Comparison of ENCODE assay signal across 1 cellular context in the genomic region with DNA sequence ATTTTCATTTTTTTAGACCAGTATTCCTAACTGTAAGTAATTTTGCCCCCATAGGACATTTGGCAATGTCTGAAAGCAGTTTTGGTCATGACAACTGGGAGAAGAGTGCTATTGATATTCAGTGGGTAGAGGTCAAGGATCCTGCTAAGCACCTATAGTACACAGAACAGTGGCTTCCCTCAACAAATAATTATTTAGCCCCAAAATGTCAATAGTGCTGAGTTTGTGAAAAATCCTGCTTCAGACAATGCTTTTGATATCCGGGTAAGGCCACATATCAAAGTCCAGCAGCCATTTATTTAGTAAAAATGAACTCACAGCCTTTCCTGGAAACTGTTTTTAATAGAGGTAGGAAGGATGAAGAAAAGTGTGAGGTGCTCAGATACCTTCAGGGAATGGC.
TF ChIP-seq lines count a peak whose summit lies in the region.

No MANE protein-coding gene starts in this region.

TF ChIP-seq in HepG2, 621 proteins besides CTCF, POLR2A, EP300 and RAD21 (continued from another document):
- TF ChIP-seq, protein P1, sequence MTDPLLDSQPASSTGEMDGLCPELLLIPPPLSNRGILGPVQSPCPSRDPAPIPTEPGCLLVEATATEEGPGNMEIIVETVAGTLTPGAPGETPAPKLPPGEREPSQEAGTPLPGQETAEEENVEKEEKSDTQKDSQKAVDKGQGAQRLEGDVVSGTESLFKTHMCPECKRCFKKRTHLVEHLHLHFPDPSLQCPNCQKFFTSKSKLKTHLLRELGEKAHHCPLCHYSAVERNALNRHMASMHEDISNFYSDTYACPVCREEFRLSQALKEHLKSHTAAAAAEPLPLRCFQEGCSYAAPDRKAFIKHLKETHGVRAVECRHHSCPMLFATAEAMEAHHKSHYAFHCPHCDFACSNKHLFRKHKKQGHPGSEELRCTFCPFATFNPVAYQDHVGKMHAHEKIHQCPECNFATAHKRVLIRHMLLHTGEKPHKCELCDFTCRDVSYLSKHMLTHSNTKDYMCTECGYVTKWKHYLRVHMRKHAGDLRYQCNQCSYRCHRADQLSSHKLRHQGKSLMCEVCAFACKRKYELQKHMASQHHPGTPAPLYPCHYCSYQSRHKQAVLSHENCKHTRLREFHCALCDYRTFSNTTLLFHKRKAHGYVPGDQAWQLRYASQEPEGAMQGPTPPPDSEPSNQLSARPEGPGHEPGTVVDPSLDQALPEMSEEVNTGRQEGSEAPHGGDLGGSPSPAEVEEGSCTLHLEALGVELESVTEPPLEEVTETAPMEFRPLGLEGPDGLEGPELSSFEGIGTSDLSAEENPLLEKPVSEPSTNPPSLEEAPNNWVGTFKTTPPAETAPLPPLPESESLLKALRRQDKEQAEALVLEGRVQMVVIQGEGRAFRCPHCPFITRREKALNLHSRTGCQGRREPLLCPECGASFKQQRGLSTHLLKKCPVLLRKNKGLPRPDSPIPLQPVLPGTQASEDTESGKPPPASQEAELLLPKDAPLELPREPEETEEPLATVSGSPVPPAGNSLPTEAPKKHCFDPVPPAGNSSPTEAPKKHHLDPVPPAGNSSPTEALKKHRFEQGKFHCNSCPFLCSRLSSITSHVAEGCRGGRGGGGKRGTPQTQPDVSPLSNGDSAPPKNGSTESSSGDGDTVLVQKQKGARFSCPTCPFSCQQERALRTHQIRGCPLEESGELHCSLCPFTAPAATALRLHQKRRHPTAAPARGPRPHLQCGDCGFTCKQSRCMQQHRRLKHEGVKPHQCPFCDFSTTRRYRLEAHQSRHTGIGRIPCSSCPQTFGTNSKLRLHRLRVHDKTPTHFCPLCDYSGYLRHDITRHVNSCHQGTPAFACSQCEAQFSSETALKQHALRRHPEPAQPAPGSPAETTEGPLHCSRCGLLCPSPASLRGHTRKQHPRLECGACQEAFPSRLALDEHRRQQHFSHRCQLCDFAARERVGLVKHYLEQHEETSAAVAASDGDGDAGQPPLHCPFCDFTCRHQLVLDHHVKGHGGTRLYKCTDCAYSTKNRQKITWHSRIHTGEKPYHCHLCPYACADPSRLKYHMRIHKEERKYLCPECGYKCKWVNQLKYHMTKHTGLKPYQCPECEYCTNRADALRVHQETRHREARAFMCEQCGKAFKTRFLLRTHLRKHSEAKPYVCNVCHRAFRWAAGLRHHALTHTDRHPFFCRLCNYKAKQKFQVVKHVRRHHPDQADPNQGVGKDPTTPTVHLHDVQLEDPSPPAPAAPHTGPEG (CRISPR knock-in tag; IDR thresholded peaks at IDR 0.05), result no peak
- TF ChIP-seq, protein P2, sequence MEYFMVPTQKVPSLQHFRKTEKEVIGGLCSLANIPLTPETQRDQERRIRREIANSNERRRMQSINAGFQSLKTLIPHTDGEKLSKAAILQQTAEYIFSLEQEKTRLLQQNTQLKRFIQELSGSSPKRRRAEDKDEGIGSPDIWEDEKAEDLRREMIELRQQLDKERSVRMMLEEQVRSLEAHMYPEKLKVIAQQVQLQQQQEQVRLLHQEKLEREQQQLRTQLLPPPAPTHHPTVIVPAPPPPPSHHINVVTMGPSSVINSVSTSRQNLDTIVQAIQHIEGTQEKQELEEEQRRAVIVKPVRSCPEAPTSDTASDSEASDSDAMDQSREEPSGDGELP (IDR thresholded peaks at IDR 0.05; ENCODE audit: borderline replicate concordance, low read depth), result no peak
